21 cellular contexts compared by ENCODE assay signal in the genomic region with DNA sequence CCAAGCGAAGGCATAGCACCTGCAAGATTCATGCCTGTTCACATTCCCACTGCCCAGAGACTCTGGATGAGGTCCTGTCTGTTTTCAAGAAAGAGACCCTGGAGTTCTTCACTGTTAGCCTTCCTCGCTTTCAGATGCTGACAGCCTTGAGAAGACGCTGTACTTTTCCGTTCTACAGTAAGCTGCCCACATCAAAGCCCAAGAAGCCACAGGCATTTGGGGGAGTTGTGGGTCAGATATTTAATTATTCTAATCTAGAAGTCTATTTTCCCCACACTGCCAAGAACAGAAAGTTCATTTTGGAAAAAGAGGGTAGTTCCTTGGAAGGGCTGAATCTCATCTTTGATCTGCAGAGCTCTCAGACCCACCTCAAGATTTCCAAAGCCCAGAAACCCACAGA.
DNase-seq lines count a peak whose midpoint lies in the region; ATAC-seq and TF ChIP-seq lines count a peak whose summit lies in the region.
"Had no signal": no experiment of that assay in that cellular context is flagged by ENCODE, and none has a peak within 500 bp of the region (broad histone marks: within the 10 kb centered on the region; RNA-seq: fewer than 3 reads in every experiment).

No MANE protein-coding gene starts in this region.

- H3K4me1 Mint-ChIP-seq in activated naive CD4-positive, alpha-beta T cell treated with anti-CD3 and anti-CD28 coated beads, Interleukin-2, amount 50 U/mL, for 24 hours: peaks cover 33% of the 10 kb centered on the region
- H3K4me1 Mint-ChIP-seq in activated naive CD4-positive, alpha-beta T cell treated with anti-CD3 and anti-CD28 coated beads, Interleukin-2, amount 10 ng/mL, durations not matched to agents 7 days and 5 days: peaks cover 17% of the 10 kb centered on the region
- H3K4me1 Mint-ChIP-seq in activated T-helper 17 cell treated with anti-CD3 and anti-CD28 coated beads, Interleukin-2, amount 50 U/mL, for 72 hours: peaks cover 8% of the 10 kb centered on the region
- H3K4me1 Mint-ChIP-seq: CD14-positive monocyte, GM23338 had no signal

- H3K4me3 ChIP-seq in upper lobe of right lung (no peak overlapping the region), BE2C (ENCODE audit: low read depth, low read length) (no peak overlapping the region)
- H3K4me3 ChIP-seq: GM23338, suprapubic skin had no signal

- H3K27ac Mint-ChIP-seq in activated naive CD4-positive, alpha-beta T cell treated with anti-CD3 and anti-CD28 coated beads, Interleukin-2, amount 50 U/mL, for 24 hours: no peak overlapping the region
- H3K27ac Mint-ChIP-seq in activated naive CD4-positive, alpha-beta T cell treated with anti-CD3 and anti-CD28 coated beads, Interleukin-2, amount 10 ng/mL, durations not matched to agents 7 days and 5 days: no peak overlapping the region
- H3K27ac Mint-ChIP-seq in activated T-helper 17 cell treated with anti-CD3 and anti-CD28 coated beads, Interleukin-2, amount 50 U/mL, for 72 hours: no peak overlapping the region
- H3K27ac Mint-ChIP-seq: activated naive CD4-positive, alpha-beta T cell treated with anti-CD3 and anti-CD28 coated beads, Interleukin-2, amount 50 U/mL, for 72 hours; CD14-positive monocyte; GM23338 had no signal

- H3K9me3 ChIP-seq in upper lobe of right lung (no peaks in the 10 kb centered on the region), BE2C (no peaks in the 10 kb centered on the region)
- H3K9me3 ChIP-seq: suprapubic skin had no signal

- H3K27ac ChIP-seq in upper lobe of right lung: peak overlapping the region; percentile 4
- H3K27ac ChIP-seq: suprapubic skin had no signal

- peak overlapping the region; percentile 30 for H3K4me3 Mint-ChIP-seq in activated naive CD4-positive, alpha-beta T cell treated with anti-CD3 and anti-CD28 coated beads, Interleukin-2, amount 50 U/mL, for 24 hours
- no peak overlapping the region for H3K4me3 Mint-ChIP-seq in activated naive CD4-positive, alpha-beta T cell treated with anti-CD3 and anti-CD28 coated beads, Interleukin-2, amount 10 ng/mL, durations not matched to agents 7 days and 5 days
- peak overlapping the region; percentile 6 for H3K4me3 Mint-ChIP-seq in activated T-helper 17 cell treated with anti-CD3 and anti-CD28 coated beads, Interleukin-2, amount 50 U/mL, for 72 hours
- H3K4me3 Mint-ChIP-seq: CD14-positive monocyte, GM23338 had no signal

- CTCF ChIA-PET in activated naive CD4-positive, alpha-beta T cell treated with anti-CD3 and anti-CD28 coated beads, Interleukin-2, amount 10 ng/mL, durations not matched to agents 7 days and 5 days (lab: Charles Lee): no interaction called here

- intact Hi-C loops in upper lobe of right lung (cut with DNase I): no loop called here

- TF ChIP-seq CTCF in upper lobe of right lung (IDR thresholded peaks at IDR 0.05) (no peak), BE2C (IDR thresholded peaks at IDR 0.05; ENCODE audit: low read depth, low read length) (no peak)

- H3K4me1 ChIP-seq in upper lobe of right lung (peaks cover 5% of the 10 kb centered on the region), BE2C (no peaks in the 10 kb centered on the region)

- H3K9me3 Mint-ChIP-seq in activated naive CD4-positive, alpha-beta T cell treated with anti-CD3 and anti-CD28 coated beads, Interleukin-2, amount 50 U/mL, for 24 hours: no peaks in the 10 kb centered on the region
- peaks cover 20% of the 10 kb centered on the region for H3K9me3 Mint-ChIP-seq in activated naive CD4-positive, alpha-beta T cell treated with anti-CD3 and anti-CD28 coated beads, Interleukin-2, amount 10 ng/mL, durations not matched to agents 7 days and 5 days
- no peaks in the 10 kb centered on the region for H3K9me3 Mint-ChIP-seq in activated T-helper 17 cell treated with anti-CD3 and anti-CD28 coated beads, Interleukin-2, amount 50 U/mL, for 72 hours

- peak; percentile 35 for ATAC-seq in activated T-helper 17 cell treated with anti-CD3 and anti-CD28 coated beads, Interleukin-2, amount 50 U/mL, for 72 hours (replicated peaks)
- no peak for ATAC-seq in upper lobe of right lung
- ATAC-seq: GM23338, PC-3 had no signal

- DNase-seq in activated naive CD4-positive, alpha-beta T cell treated with anti-CD3 and anti-CD28 coated beads, Interleukin-2, amount 10 ng/mL, durations not matched to agents 7 days and 5 days: no peak
- DNase-seq in iris pigment epithelial cell (ENCODE audit: low read depth) (peak; percentile 48), upper lobe of right lung (no peak), BE2C (no peak), NCI-H2227 treated with DMSO at 0.1 percent for 48 hours (lab: John Stamatoyannopoulos, UW) (no peak), HuH-7 (ENCODE audit: low spot score) (no peak)
- DNase-seq: activated T-cell treated with anti-CD3 and anti-CD28 coated beads for 4 hours; cortex of kidney; GF-D8; KBM-7; NCI-H187 treated with DMSO at 0.1 percent for 48 hours; NCI-H774; PC-3; SIG-M5; stimulated activated CD4-positive, alpha-beta T cell treated with anti-CD3 and anti-CD28 coated beads, Interleukin-12 subunit alpha, Interleukin-12 subunit beta, amount 100 ng/mL, for 4 hours had no signal

- H3K36me3 ChIP-seq in upper lobe of right lung (no peaks in the 10 kb centered on the region), BE2C (no peaks in the 10 kb centered on the region)
- H3K36me3 ChIP-seq: suprapubic skin had no signal

- H3K27me3 Mint-ChIP-seq in activated naive CD4-positive, alpha-beta T cell treated with anti-CD3 and anti-CD28 coated beads, Interleukin-2, amount 50 U/mL, for 24 hours: peaks cover 5% of the 10 kb centered on the region
- H3K27me3 Mint-ChIP-seq in activated naive CD4-positive, alpha-beta T cell treated with anti-CD3 and anti-CD28 coated beads, Interleukin-2, amount 10 ng/mL, durations not matched to agents 7 days and 5 days: peaks cover 24% of the 10 kb centered on the region
- peaks cover 13% of the 10 kb centered on the region for H3K27me3 Mint-ChIP-seq in activated T-helper 17 cell treated with anti-CD3 and anti-CD28 coated beads, Interleukin-2, amount 50 U/mL, for 72 hours

- no peaks in the 10 kb centered on the region for H3K36me3 Mint-ChIP-seq in activated naive CD4-positive, alpha-beta T cell treated with anti-CD3 and anti-CD28 coated beads, Interleukin-2, amount 50 U/mL, for 24 hours
- H3K36me3 Mint-ChIP-seq in activated naive CD4-positive, alpha-beta T cell treated with anti-CD3 and anti-CD28 coated beads, Interleukin-2, amount 10 ng/mL, durations not matched to agents 7 days and 5 days: no peaks in the 10 kb centered on the region
- H3K36me3 Mint-ChIP-seq in activated T-helper 17 cell treated with anti-CD3 and anti-CD28 coated beads, Interleukin-2, amount 50 U/mL, for 72 hours (ENCODE audit: low read depth): no peaks in the 10 kb centered on the region
- H3K36me3 Mint-ChIP-seq: CD14-positive monocyte had no signal

- no peaks in the 10 kb centered on the region for H3K27me3 ChIP-seq in upper lobe of right lung
- H3K27me3 ChIP-seq in BE2C: peaks cover 7% of the 10 kb centered on the region
